Comparison of ENCODE assay signal across 8 cellular contexts in genomic region chr1:148387961-148388259, GRCh38.
A peak's percentile ranks its signal among the peaks of the same experiment; 100 is the strongest.
DNase-seq lines count a peak whose midpoint lies in the region; TF ChIP-seq lines count a peak whose summit lies in the region.
"Not testable (repeated sequence)": the region's sequence is repeated elsewhere in the genome, so short reads cannot be mapped to it uniquely, and the experiment has no call there.

No MANE protein-coding gene starts in this region.

- peaks cover 27% of the 10 kb centered on the region for H3K4me1 Mint-ChIP-seq in activated T-helper 2 cell treated with anti-CD3 and anti-CD28 coated beads, Interferon-gamma antibody, Interleukin-2, Interleukin-4, amounts not matched to agents 10 μg/mL and 5 μg/mL and 100 μg/mL, durations not matched to agents 14 hours and 24 hours and 36 hours (ENCODE audit: low read depth)
- not testable (repeated sequence) for H3K4me1 Mint-ChIP-seq in glutamatergic neuron (ENCODE audit: low read depth, unreplicated experiment)

- not testable (repeated sequence) for H3K27me3 ChIP-seq in GM23248 (replicated peaks; ENCODE audit: insufficient read depth); muscle layer of colon (ENCODE audit: control insufficient read depth in 1 of 2, insufficient read depth in 2 of 2, low read length in 2 of 2); skeletal muscle tissue (ENCODE audit: control insufficient read depth in 3 of 3, insufficient read depth in 3 of 3, low read length in 3 of 3)

- in situ Hi-C loops in GM23248 (cut with MboI) = not testable (repeated sequence)

- H3K4me3 Mint-ChIP-seq in activated T-helper 2 cell treated with anti-CD3 and anti-CD28 coated beads, Interferon-gamma antibody, Interleukin-2, Interleukin-4, amounts not matched to agents 10 μg/mL and 5 μg/mL and 100 μg/mL, durations not matched to agents 14 hours and 24 hours and 36 hours (ENCODE audit: low read depth) = peak overlapping the region; percentile 85
- peak overlapping the region; percentile 92 for H3K4me3 Mint-ChIP-seq in glutamatergic neuron (ENCODE audit: unreplicated experiment)

- peak overlapping the region; percentile 91 for H3K27ac ChIP-seq in GM23248
- peak overlapping the region; percentile 83 to 90 for H3K27ac ChIP-seq in coronary artery
- H3K27ac ChIP-seq in muscle layer of colon (ENCODE audit: low read depth, low read length) = peak overlapping the region; percentile 61
- H3K27ac ChIP-seq in skeletal muscle tissue (ENCODE audit: low read depth, low read length) = peak overlapping the region; percentile 47
- peak overlapping the region; percentile 93 for H3K27ac ChIP-seq in urinary bladder (ENCODE audit: low read depth)

- not testable (repeated sequence) for H3K9me2 ChIP-seq in GM23248 (ENCODE audit: insufficient read depth)

- H3K79me2 ChIP-seq in GM23248 (ENCODE audit: insufficient read depth) = not testable (repeated sequence)

- not testable (repeated sequence) for H3K9me3 ChIP-seq in GM23248 (ENCODE audit: low read depth); muscle layer of colon (ENCODE audit: low read length); skeletal muscle tissue (ENCODE audit: control insufficient read depth in 3 of 3, low read length in 3 of 3)

- H3K4me2 ChIP-seq in GM23248 (ENCODE audit: unreplicated experiment) = peak overlapping the region; percentile 98

- H3K9me3 Mint-ChIP-seq in activated T-helper 2 cell treated with anti-CD3 and anti-CD28 coated beads, Interferon-gamma antibody, Interleukin-2, Interleukin-4, amounts not matched to agents 10 μg/mL and 5 μg/mL and 100 μg/mL, durations not matched to agents 14 hours and 24 hours and 36 hours; glutamatergic neuron (ENCODE audit: unreplicated experiment): not testable (repeated sequence)

- peak overlapping the region; percentile 78 for H3K4me3 ChIP-seq in GM23248
- peak overlapping the region; percentile 85 for H3K4me3 ChIP-seq in coronary artery
- H3K4me3 ChIP-seq in muscle layer of colon (ENCODE audit: low read depth in 1 of 2, low read length in 2 of 2) = peak overlapping the region; percentile 69 to 80
- H3K4me3 ChIP-seq in skeletal muscle tissue (ENCODE audit: low read length in 3 of 3) = peak overlapping the region in 2 of 3 donors; percentile 67 to 76
- H3K4me3 ChIP-seq in urinary bladder (ENCODE audit: low read depth, low read length) = peak overlapping the region; percentile 42

- peak overlapping the region; percentile 98 for H2AFZ ChIP-seq in GM23248

- H3F3A ChIP-seq in GM23248 (ENCODE audit: insufficient read depth) = not testable (repeated sequence)

- intact Hi-C loops in activated T-helper 2 cell treated with anti-CD3 and anti-CD28 coated beads, Interferon-gamma antibody, Interleukin-2, Interleukin-4, amounts not matched to agents 10 μg/mL and 5 μg/mL and 100 μg/mL, durations not matched to agents 14 hours and 24 hours and 36 hours (cut with micrococcal nuclease) = not testable (repeated sequence)

- not testable (repeated sequence) for H3K27me3 Mint-ChIP-seq in activated T-helper 2 cell treated with anti-CD3 and anti-CD28 coated beads, Interferon-gamma antibody, Interleukin-2, Interleukin-4, amounts not matched to agents 10 μg/mL and 5 μg/mL and 100 μg/mL, durations not matched to agents 14 hours and 24 hours and 36 hours (ENCODE audit: low read depth)
- H3K27me3 Mint-ChIP-seq in glutamatergic neuron (ENCODE audit: unreplicated experiment) = peaks cover 14% of the 10 kb centered on the region

- H4K20me1 ChIP-seq in GM23248 (ENCODE audit: insufficient read depth) = not testable (repeated sequence)

- DNase-seq in GM23248; activated T-helper 2 cell treated with anti-CD3 and anti-CD28 coated beads, Interferon-gamma antibody, Interleukin-2, Interleukin-4, amounts not matched to agents 10 μg/mL and 5 μg/mL and 100 μg/mL, durations not matched to agents 14 hours and 24 hours and 36 hours (ENCODE audit: low spot score); coronary artery (ENCODE audit: low spot score); glutamatergic neuron: not testable (repeated sequence)
- DNase-seq in SHP77 treated with DMSO at 0.1 percent for 48 hours (lab: John Stamatoyannopoulos, UW) = peak; percentile 76

- H3K36me3 ChIP-seq in GM23248 (ENCODE audit: low read depth); muscle layer of colon (ENCODE audit: insufficient read depth, low read length); skeletal muscle tissue (ENCODE audit: control insufficient read depth in 3 of 3, insufficient read depth in 3 of 3, low read length in 3 of 3); urinary bladder (ENCODE audit: insufficient read depth): not testable (repeated sequence)

- peak overlapping the region; percentile 96 for H3K27ac Mint-ChIP-seq in activated T-helper 2 cell treated with anti-CD3 and anti-CD28 coated beads, Interferon-gamma antibody, Interleukin-2, Interleukin-4, amounts not matched to agents 10 μg/mL and 5 μg/mL and 100 μg/mL, durations not matched to agents 14 hours and 24 hours and 36 hours
- H3K27ac Mint-ChIP-seq in glutamatergic neuron (ENCODE audit: unreplicated experiment) = peak overlapping the region; percentile 99

- peak overlapping the region; percentile 86 for H3K9ac ChIP-seq in GM23248
- peak overlapping the region; percentile 59 for H3K9ac ChIP-seq in muscle layer of colon (ENCODE audit: low read length)
- peak overlapping the region in 2 of 3 donors; percentile 76 to 81 for H3K9ac ChIP-seq in skeletal muscle tissue (ENCODE audit: low read depth in 1 of 3, low read length in 3 of 3)

- TF ChIP-seq CTCF in coronary artery (IDR thresholded peaks at IDR 0.05); glutamatergic neuron (IDR thresholded peaks at IDR 0.05; ENCODE audit: partially characterized antibody, unreplicated experiment): not testable (repeated sequence)

- WGBS in GM23248 (ENCODE audit: low coverage in 1 of 2, low lambda C conversion rate in 2 of 2, missing lambda C conversion rate in 2 of 2), 2 experiments = 47 to 49% methylated on average over 9 of the region's 9 CpGs
- 42% methylated on average over 9 of the region's 9 CpGs for WGBS in urinary bladder

- not testable (repeated sequence) for H3K36me3 Mint-ChIP-seq in activated T-helper 2 cell treated with anti-CD3 and anti-CD28 coated beads, Interferon-gamma antibody, Interleukin-2, Interleukin-4, amounts not matched to agents 10 μg/mL and 5 μg/mL and 100 μg/mL, durations not matched to agents 14 hours and 24 hours and 36 hours (ENCODE audit: low read depth); glutamatergic neuron (ENCODE audit: unreplicated experiment)

- not testable (repeated sequence) for H3K4me1 ChIP-seq in GM23248 (ENCODE audit: insufficient read depth); muscle layer of colon (ENCODE audit: insufficient read depth, low read length); skeletal muscle tissue (ENCODE audit: control insufficient read depth in 3 of 3, insufficient read depth in 3 of 3, low read length in 3 of 3); urinary bladder (ENCODE audit: insufficient read depth)
